13 cellular contexts compared by ENCODE assay signal in the genomic region with DNA sequence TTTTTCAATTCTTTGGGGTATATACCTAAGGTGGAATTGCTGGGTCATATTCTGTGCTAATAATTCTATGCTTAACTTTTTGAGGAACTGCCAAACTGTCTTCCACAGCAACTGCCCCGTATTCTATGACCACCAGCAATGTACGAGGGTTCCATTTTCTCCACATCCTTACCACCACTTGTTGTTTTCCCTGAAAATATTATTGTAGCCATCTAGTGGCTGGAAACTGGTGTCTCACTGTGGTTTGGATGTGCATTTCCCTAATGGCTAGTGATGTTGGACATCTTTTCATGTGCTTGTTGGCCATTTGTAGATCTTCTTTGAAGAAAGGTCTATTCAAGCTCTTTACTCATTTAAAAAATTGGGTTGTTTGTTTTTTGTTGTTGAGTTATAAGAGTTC. TPM values are rescaled to one million over a fixed set of nuclear protein-coding genes. Genes with fewer than 3 reads are reported as not detected.
DNase-seq lines count a peak whose midpoint lies in the region; ATAC-seq and TF ChIP-seq lines count a peak whose summit lies in the region.
"Had no signal": no experiment of that assay in that cellular context is flagged by ENCODE, and none has a peak within 500 bp of the region (broad histone marks: within the 10 kb centered on the region; RNA-seq: fewer than 3 reads in every experiment).

No MANE protein-coding gene starts in this region.

- no peak overlapping the region for H3K9ac ChIP-seq in HCT116 (ENCODE audit: low read length)
- no peak overlapping the region for H3K9ac ChIP-seq in Karpas-422 (ENCODE audit: low read length)

- H2AFZ ChIP-seq in HCT116 (ENCODE audit: low read depth, low read length, poor library complexity, severe bottlenecking) = peak overlapping the region; percentile 54
- H2AFZ ChIP-seq in Karpas-422 (ENCODE audit: low read length) = no peak overlapping the region

- POLR2A ChIA-PET in AG04450 (lab: Yijun Ruan, JAX) = no interaction called here
- POLR2A ChIA-PET in HCT116 (lab: Charles Lee) = no interaction called here

- H3K9me3 ChIP-seq in AG04450 (ENCODE audit: control insufficient read depth, insufficient read depth, low read length) (no peaks in the 10 kb centered on the region; the same call in 1 of the 2 replicates), HCT116 (ENCODE audit: control insufficient read depth in 1 of 2, insufficient read depth in 1 of 2, low read depth in 1 of 2, low read length in 2 of 2) (no peaks in the 10 kb centered on the region), Karpas-422 (ENCODE audit: low read length) (no peaks in the 10 kb centered on the region), upper lobe of left lung (no peaks in the 10 kb centered on the region)

- intact Hi-C loops in HCT116 (cut with micrococcal nuclease) = no loop called here

- H3K27me3 ChIP-seq in AG04450 (ENCODE audit: control insufficient read depth, insufficient read depth, low read length) (peaks cover 14% of the 10 kb centered on the region), HCT116 (ENCODE audit: insufficient read depth, low read length) (no peaks in the 10 kb centered on the region), Karpas-422 (ENCODE audit: low read length) (no peaks in the 10 kb centered on the region), upper lobe of left lung (peaks cover 0 to 9% (median 4%) of the 10 kb centered on the region in 4 donors)

- CTCF ChIA-PET in AG04450 (lab: Charles Lee) (interaction anchor here (0.6 to 7.1 kb wide), 6 partner anchors 17 to 604 kb away, joined by 3 to 75 read pairs (median 4); no protein-coding TSS in a partner anchor), HCT116 (lab: Charles Lee) (no interaction called here)

- H3K4me1 ChIP-seq in HCT116 (ENCODE audit: control insufficient read depth in 1 of 2, insufficient read depth in 2 of 2, low read length in 2 of 2) (peaks cover 12 to 21% of the 10 kb centered on the region in 2 experiments), Karpas-422 (ENCODE audit: low read length) (no peaks in the 10 kb centered on the region), upper lobe of left lung (peaks cover 0 to 10% (median 3%) of the 10 kb centered on the region in 4 donors)

- 63 to 70% methylated on average over 2 of the region's 2 CpGs for WGBS in upper lobe of left lung, 2 donors

- H4K20me1 ChIP-seq in HCT116 (ENCODE audit: insufficient read depth) (no peaks in the 10 kb centered on the region), Karpas-422 (ENCODE audit: insufficient read depth, low read depth, low read length) (no peaks in the 10 kb centered on the region)

- peak; percentile 42 for ATAC-seq in HCT116
- no peak for ATAC-seq in upper lobe of left lung (ENCODE audit: low FRiP score in 2 of 2)
- no peak for ATAC-seq in GM21423 (IDR thresholded peaks at IDR 0.05; ENCODE audit: unreplicated experiment)
- ATAC-seq in GM18519 (IDR thresholded peaks at IDR 0.05; ENCODE audit: low FRiP score, unreplicated experiment) = no peak
- ATAC-seq: effector memory CD8-positive, alpha-beta T cell had no signal

- TF ChIP-seq POLR2A in HCT116 (IDR thresholded peaks at IDR 0.05; ENCODE audit: borderline replicate concordance, extremely low read depth, insufficient read depth, insufficient read length) (no peak), upper lobe of left lung (IDR thresholded peaks at IDR 0.05) (no peak)

- no peaks in the 10 kb centered on the region for H3K79me2 ChIP-seq in HCT116 (ENCODE audit: insufficient read depth, low read length)
- no peaks in the 10 kb centered on the region for H3K79me2 ChIP-seq in Karpas-422 (ENCODE audit: low read length)

- TF ChIP-seq RAD21 in HCT116 (IDR thresholded peaks at IDR 0.05; ENCODE audit: low read depth) = peak; percentile 33

- TF ChIP-seq CTCF in AG04450 (IDR thresholded peaks at IDR 0.05; ENCODE audit: low read depth, low read length) = peak; percentile 59
- TF ChIP-seq CTCF in HCT116 (IDR thresholded peaks at IDR 0.05 in 2 of 3, conservative IDR thresholded peaks at IDR 0.05 in 1 of 3; ENCODE audit: borderline replicate concordance in 1 of 3, insufficient read depth in 1 of 3, low read depth in 2 of 3, low read length in 2 of 3) = peak; percentile 15 to 65 (median 45); a peak in 4 of 6 replicates
- TF ChIP-seq CTCF in WI38 (IDR thresholded peaks at IDR 0.05; ENCODE audit: low read depth, low read length) = peak; percentile 36; the same call in 1 of the 2 replicates
- no peak for TF ChIP-seq CTCF in upper lobe of left lung (IDR thresholded peaks at IDR 0.05)

- no peak overlapping the region for H3K27ac ChIP-seq in AG04450 (ENCODE audit: low read depth, low read length)
- no peak overlapping the region for H3K27ac ChIP-seq in HCT116 (ENCODE audit: low read depth, low read length)
- H3K27ac ChIP-seq in Karpas-422 (ENCODE audit: low read length) = no peak overlapping the region
- no peak overlapping the region for H3K27ac ChIP-seq in upper lobe of left lung

- H3K36me3 ChIP-seq in HCT116 (ENCODE audit: control insufficient read depth in 1 of 2, insufficient read depth in 2 of 2, low read length in 2 of 2) (no peaks in the 10 kb centered on the region), Karpas-422 (ENCODE audit: insufficient read depth, low read length) (no peaks in the 10 kb centered on the region), upper lobe of left lung (no peaks in the 10 kb centered on the region)

- no TSS peak for BruUV-seq in HCT116 (replicated peaks; lab: Mats Ljungman, UMichigan)

- no peak for DNase-seq in AG04450 (ENCODE audit: low read depth, low spot score)
- no peak for DNase-seq in HCT116 (ENCODE audit: low read depth, low spot score)
- DNase-seq in left kidney (ENCODE audit: low read depth, low spot score) = peak; percentile 43
- DNase-seq in Karpas-422 = no peak
- no peak for DNase-seq in upper lobe of left lung
- DNase-seq: activated CD4-positive, alpha-beta T cell treated with anti-CD3 and anti-CD28 coated beads, Interleukin-2, amount 50 U/mL, for 48 hours; activated naive CD4-positive, alpha-beta T cell treated with Interleukin-2 at 50 U/mL for 16 hours; COR-L47; effector memory CD8-positive, alpha-beta T cell; stimulated activated CD4-positive, alpha-beta T cell treated with anti-CD3 and anti-CD28 coated beads, Interleukin-15, amount 100 ng/mL, for 24 hours had no signal

- H3K9me2 ChIP-seq in HCT116 (ENCODE audit: insufficient read depth) = no peaks in the 10 kb centered on the region
- H3K9me2 ChIP-seq in Karpas-422 (replicated peaks; ENCODE audit: insufficient read depth, low read length) = no peaks in the 10 kb centered on the region

- H3K4me3 ChIP-seq in AG04450 (ENCODE audit: low read depth, low read length) = no peak overlapping the region
- no peak overlapping the region for H3K4me3 ChIP-seq in HCT116 (replicated peaks in 1 of 2; ENCODE audit: low read depth in 1 of 2, low read length in 2 of 2)
- no peak overlapping the region for H3K4me3 ChIP-seq in WI38 (ENCODE audit: low read depth, low read length)
- no peak overlapping the region for H3K4me3 ChIP-seq in Karpas-422 (ENCODE audit: low read length)
- no peak overlapping the region for H3K4me3 ChIP-seq in upper lobe of left lung

- RAD21 ChIA-PET in HCT116 (lab: Charles Lee; ENCODE audit: low non-redundant PET in 1 of 2, low total read pairs in 2 of 2, uncharacterized antibody in 2 of 2, unreplicated experiment in 2 of 2) = no interaction called here

- no peak for TF ChIP-seq EP300 in upper lobe of left lung (IDR thresholded peaks at IDR 0.05)

- no peak overlapping the region for H3K4me2 ChIP-seq in HCT116 (ENCODE audit: low read length)
- no peak overlapping the region for H3K4me2 ChIP-seq in Karpas-422 (ENCODE audit: low read depth, low read length, poor library complexity, severe bottlenecking)

TF ChIP-seq in HCT116, 20 proteins besides CTCF, POLR2A, EP300 and RAD21 (continues in another document):
- TF ChIP-seq ZBTB33 (IDR thresholded peaks at IDR 0.05; ENCODE audit: extremely low read depth, insufficient replicate concordance, low read length) (no peak), JUND (IDR thresholded peaks at IDR 0.05) (no peak), CBX3 (IDR thresholded peaks at IDR 0.05; ENCODE audit: low read depth) (no peak), YY1 (IDR thresholded peaks at IDR 0.05; ENCODE audit: extremely low read depth, insufficient replicate concordance, low read depth, low read length) (peak; percentile 7)

RNA-seq across cellular contexts. Expression of gene MSX2, which starts 30.7 kb away (rescaled TPM):
- 7.2 and 9.5 TPM in 2 replicates for polyA plus RNA-seq in AG04450 (2011; rRNA removed)
- 10.2 and 11.0 TPM in 2 replicates for polyA minus RNA-seq in AG04450 (2011; rRNA and poly(A)+ RNA removed)
- total RNA-seq in HCT116 (2021; ENCODE audit: unreplicated experiment) (11.3 TPM), upper lobe of left lung (1 to 10 TPM in 3 of 6 donors, under 1 TPM in 1, not detected in 2; 0.44 to 1.6 (median 1.5) TPM)
- polyA plus RNA-seq in HCT116 (2012) = 3.9 and 4.4 TPM in 2 replicates
- total RNA-seq in Karpas-422 (2014; rRNA removed; shearing (Covaris generic); ENCODE audit: low replicate concordance) = not detected in 2 replicates

Comparison
In these comparisons a context has a peak if more than half of its experiments do, and no peak if none do; other contexts are left out.
1. CTCF ChIP-seq: peak in AG04450 (single experiment), HCT116 (3 of 3) and WI38 (single experiment); none in upper lobe of left lung (0 of 6).